ENCODE assay signal across 1 cellular context in the genomic region with DNA sequence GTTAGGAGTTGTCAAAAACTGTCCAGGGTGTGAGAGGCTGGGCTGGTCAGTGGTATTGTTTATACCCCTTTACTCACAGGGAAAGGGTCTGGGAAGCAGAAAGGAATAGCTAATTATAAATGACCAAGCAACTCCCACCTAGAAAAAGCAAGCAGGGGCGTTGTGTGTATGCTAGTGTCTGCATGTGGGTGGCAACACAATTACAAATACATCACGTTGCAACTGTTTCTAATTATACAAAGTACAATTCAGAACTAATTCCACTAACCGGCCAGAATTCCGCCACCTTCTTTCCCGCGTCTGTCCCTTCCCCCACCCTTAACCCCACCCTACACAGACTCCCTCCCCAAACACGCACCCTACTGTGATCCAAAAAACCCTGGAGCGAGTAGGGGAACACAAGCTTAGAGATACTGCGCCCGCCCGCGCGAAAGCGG.
TF ChIP-seq lines count a peak whose summit lies in the region.

No MANE protein-coding gene starts in this region.

TF ChIP-seq in GM12878, 131 proteins besides CTCF, POLR2A, EP300 and RAD21:
- TF ChIP-seq, protein P1, sequence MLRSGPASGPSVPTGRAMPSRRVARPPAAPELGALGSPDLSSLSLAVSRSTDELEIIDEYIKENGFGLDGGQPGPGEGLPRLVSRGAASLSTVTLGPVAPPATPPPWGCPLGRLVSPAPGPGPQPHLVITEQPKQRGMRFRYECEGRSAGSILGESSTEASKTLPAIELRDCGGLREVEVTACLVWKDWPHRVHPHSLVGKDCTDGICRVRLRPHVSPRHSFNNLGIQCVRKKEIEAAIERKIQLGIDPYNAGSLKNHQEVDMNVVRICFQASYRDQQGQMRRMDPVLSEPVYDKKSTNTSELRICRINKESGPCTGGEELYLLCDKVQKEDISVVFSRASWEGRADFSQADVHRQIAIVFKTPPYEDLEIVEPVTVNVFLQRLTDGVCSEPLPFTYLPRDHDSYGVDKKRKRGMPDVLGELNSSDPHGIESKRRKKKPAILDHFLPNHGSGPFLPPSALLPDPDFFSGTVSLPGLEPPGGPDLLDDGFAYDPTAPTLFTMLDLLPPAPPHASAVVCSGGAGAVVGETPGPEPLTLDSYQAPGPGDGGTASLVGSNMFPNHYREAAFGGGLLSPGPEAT (IDR thresholded peaks at IDR 0.05; ENCODE audit: low read depth) = no peak
- TF ChIP-seq PAX5 (IDR thresholded peaks at IDR 0.05; ENCODE audit: borderline replicate concordance, low read depth, low read length) (no peak), KLF5 (IDR thresholded peaks at IDR 0.05; ENCODE audit: partially characterized antibody) (no peak), NFIC (IDR thresholded peaks at IDR 0.05; ENCODE audit: low read depth, low read length) (no peak), ZNF217 (IDR thresholded peaks at IDR 0.05) (no peak), SUZ12 (IDR thresholded peaks at IDR 0.05; ENCODE audit: unreplicated experiment) (no peak), BHLHE40 (IDR thresholded peaks at IDR 0.05; ENCODE audit: borderline replicate concordance in 1 of 2, low read depth in 2 of 2, low read length in 1 of 2) (no peak), IKZF2 (IDR thresholded peaks at IDR 0.05) (no peak), STAT3 (IDR thresholded peaks at IDR 0.05; ENCODE audit: low read depth, low read length) (no peak), SMC3 (IDR thresholded peaks at IDR 0.05; ENCODE audit: borderline replicate concordance, low read length) (no peak), CBX3 (IDR thresholded peaks at IDR 0.05; ENCODE audit: borderline replicate concordance, low read depth) (no peak), SMAD5 (IDR thresholded peaks at IDR 0.05; ENCODE audit: low read depth) (no peak), ZNF384 (IDR thresholded peaks at IDR 0.05; ENCODE audit: borderline replicate concordance, low read depth, low read length) (no peak), RAD51 (IDR thresholded peaks at IDR 0.05) (no peak)
- TF ChIP-seq, protein P2, sequence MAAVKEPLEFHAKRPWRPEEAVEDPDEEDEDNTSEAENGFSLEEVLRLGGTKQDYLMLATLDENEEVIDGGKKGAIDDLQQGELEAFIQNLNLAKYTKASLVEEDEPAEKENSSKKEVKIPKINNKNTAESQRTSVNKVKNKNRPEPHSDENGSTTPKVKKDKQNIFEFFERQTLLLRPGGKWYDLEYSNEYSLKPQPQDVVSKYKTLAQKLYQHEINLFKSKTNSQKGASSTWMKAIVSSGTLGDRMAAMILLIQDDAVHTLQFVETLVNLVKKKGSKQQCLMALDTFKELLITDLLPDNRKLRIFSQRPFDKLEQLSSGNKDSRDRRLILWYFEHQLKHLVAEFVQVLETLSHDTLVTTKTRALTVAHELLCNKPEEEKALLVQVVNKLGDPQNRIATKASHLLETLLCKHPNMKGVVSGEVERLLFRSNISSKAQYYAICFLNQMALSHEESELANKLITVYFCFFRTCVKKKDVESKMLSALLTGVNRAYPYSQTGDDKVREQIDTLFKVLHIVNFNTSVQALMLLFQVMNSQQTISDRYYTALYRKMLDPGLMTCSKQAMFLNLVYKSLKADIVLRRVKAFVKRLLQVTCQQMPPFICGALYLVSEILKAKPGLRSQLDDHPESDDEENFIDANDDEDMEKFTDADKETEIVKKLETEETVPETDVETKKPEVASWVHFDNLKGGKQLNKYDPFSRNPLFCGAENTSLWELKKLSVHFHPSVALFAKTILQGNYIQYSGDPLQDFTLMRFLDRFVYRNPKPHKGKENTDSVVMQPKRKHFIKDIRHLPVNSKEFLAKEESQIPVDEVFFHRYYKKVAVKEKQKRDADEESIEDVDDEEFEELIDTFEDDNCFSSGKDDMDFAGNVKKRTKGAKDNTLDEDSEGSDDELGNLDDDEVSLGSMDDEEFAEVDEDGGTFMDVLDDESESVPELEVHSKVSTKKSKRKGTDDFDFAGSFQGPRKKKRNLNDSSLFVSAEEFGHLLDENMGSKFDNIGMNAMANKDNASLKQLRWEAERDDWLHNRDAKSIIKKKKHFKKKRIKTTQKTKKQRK (IDR thresholded peaks at IDR 0.05; ENCODE audit: low read depth, low read length) = no peak
- TF ChIP-seq, protein P3, sequence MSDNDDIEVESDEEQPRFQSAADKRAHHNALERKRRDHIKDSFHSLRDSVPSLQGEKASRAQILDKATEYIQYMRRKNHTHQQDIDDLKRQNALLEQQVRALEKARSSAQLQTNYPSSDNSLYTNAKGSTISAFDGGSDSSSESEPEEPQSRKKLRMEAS (IDR thresholded peaks at IDR 0.05; ENCODE audit: low read depth, low read length) = no peak
- TF ChIP-seq, protein P4, sequence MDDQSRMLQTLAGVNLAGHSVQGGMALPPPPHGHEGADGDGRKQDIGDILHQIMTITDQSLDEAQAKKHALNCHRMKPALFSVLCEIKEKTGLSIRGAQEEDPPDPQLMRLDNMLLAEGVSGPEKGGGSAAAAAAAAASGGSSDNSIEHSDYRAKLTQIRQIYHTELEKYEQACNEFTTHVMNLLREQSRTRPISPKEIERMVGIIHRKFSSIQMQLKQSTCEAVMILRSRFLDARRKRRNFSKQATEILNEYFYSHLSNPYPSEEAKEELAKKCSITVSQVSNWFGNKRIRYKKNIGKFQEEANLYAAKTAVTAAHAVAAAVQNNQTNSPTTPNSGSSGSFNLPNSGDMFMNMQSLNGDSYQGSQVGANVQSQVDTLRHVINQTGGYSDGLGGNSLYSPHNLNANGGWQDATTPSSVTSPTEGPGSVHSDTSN (IDR thresholded peaks at IDR 0.05; ENCODE audit: insufficient replicate concordance, low read depth, low read length) = no peak
- TF ChIP-seq, protein P5, sequence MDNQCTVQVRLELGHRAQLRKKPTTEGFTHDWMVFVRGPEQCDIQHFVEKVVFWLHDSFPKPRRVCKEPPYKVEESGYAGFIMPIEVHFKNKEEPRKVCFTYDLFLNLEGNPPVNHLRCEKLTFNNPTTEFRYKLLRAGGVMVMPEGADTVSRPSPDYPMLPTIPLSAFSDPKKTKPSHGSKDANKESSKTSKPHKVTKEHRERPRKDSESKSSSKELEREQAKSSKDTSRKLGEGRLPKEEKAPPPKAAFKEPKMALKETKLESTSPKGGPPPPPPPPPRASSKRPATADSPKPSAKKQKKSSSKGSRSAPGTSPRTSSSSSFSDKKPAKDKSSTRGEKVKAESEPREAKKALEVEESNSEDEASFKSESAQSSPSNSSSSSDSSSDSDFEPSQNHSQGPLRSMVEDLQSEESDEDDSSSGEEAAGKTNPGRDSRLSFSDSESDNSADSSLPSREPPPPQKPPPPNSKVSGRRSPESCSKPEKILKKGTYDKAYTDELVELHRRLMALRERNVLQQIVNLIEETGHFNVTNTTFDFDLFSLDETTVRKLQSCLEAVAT (IDR thresholded peaks at IDR 0.05) = no peak
- TF ChIP-seq, protein P6, sequence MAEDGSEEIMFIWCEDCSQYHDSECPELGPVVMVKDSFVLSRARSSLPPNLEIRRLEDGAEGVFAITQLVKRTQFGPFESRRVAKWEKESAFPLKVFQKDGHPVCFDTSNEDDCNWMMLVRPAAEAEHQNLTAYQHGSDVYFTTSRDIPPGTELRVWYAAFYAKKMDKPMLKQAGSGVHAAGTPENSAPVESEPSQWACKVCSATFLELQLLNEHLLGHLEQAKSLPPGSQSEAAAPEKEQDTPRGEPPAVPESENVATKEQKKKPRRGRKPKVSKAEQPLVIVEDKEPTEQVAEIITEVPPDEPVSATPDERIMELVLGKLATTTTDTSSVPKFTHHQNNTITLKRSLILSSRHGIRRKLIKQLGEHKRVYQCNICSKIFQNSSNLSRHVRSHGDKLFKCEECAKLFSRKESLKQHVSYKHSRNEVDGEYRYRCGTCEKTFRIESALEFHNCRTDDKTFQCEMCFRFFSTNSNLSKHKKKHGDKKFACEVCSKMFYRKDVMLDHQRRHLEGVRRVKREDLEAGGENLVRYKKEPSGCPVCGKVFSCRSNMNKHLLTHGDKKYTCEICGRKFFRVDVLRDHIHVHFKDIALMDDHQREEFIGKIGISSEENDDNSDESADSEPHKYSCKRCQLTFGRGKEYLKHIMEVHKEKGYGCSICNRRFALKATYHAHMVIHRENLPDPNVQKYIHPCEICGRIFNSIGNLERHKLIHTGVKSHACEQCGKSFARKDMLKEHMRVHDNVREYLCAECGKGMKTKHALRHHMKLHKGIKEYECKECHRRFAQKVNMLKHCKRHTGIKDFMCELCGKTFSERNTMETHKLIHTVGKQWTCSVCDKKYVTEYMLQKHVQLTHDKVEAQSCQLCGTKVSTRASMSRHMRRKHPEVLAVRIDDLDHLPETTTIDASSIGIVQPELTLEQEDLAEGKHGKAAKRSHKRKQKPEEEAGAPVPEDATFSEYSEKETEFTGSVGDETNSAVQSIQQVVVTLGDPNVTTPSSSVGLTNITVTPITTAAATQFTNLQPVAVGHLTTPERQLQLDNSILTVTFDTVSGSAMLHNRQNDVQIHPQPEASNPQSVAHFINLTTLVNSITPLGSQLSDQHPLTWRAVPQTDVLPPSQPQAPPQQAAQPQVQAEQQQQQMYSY (CRISPR knock-in tag; IDR thresholded peaks at IDR 0.05) = no peak
